Comparison of ENCODE assay signal across 25 cellular contexts in genomic region chr1:229953736-229954326, GRCh38.
A peak's percentile ranks its signal among the peaks of the same experiment; 100 is the strongest.
DNase-seq lines count a peak whose midpoint lies in the region; ATAC-seq and FAIRE-seq lines count a peak whose summit lies in the region.
"Had no signal": no experiment of that assay in that cellular context is flagged by ENCODE, and none has a peak within 500 bp of the region (broad histone marks: within the 10 kb centered on the region; RNA-seq: fewer than 3 reads in every experiment).

No MANE protein-coding gene starts in this region.

- peaks cover 7% of the 10 kb centered on the region for H3K36me3 Mint-ChIP-seq in activated naive CD4-positive, alpha-beta T cell treated with anti-CD3 and anti-CD28 coated beads, Interleukin-2, amount 10 ng/mL, durations not matched to agents 7 days and 5 days
- H3K36me3 Mint-ChIP-seq in activated naive CD4-positive, alpha-beta T cell treated with anti-CD3 and anti-CD28 coated beads, Interleukin-2, amount 50 U/mL, for 72 hours = peaks cover 4 to 7% of the 10 kb centered on the region in 2 donors
- H3K36me3 Mint-ChIP-seq: brain had no signal

- ATAC-seq in activated naive CD4-positive, alpha-beta T cell treated with anti-CD3 and anti-CD28 coated beads, Interleukin-2, amount 50 U/mL, for 72 hours = no peak
- ATAC-seq in HG03108 (IDR thresholded peaks at IDR 0.05; ENCODE audit: unreplicated experiment) = no peak
- ATAC-seq: A549; activated CD4-positive, alpha-beta T cell treated with anti-CD3 and anti-CD28 coated beads for 36 hours; right cardiac atrium had no signal

- H3K27ac ChIP-seq in small intestine (ENCODE audit: low read depth in 1 of 2, low read length in 1 of 2) (no peak overlapping the region), Karpas-422 (ENCODE audit: low read length) (no peak overlapping the region)
- H3K27ac ChIP-seq: A549, HL-60, SJSA1, transverse colon had no signal

- no peaks in the 10 kb centered on the region for H4K20me1 ChIP-seq in Karpas-422 (ENCODE audit: insufficient read depth, low read depth, low read length)

- H3K9ac ChIP-seq in Karpas-422 (ENCODE audit: low read length) = no peak overlapping the region

- no peak overlapping the region for H3K4me2 ChIP-seq in Karpas-422 (ENCODE audit: low read depth, low read length, poor library complexity, severe bottlenecking)
- H3K4me2 ChIP-seq: A549 had no signal

- 14 to 51% (median 24%) methylated on average over 1 of the region's 1 CpG for WGBS in small intestine, 3 donors

- CTCF ChIA-PET in activated naive CD4-positive, alpha-beta T cell treated with anti-CD3 and anti-CD28 coated beads, Interleukin-2, amount 10 ng/mL, durations not matched to agents 7 days and 5 days (lab: Charles Lee) = no interaction called here

- no peak for DNase-seq in activated naive CD4-positive, alpha-beta T cell treated with anti-CD3 and anti-CD28 coated beads, Interleukin-2, amount 10 ng/mL, durations not matched to agents 7 days and 5 days
- no peak for DNase-seq in activated naive CD4-positive, alpha-beta T cell treated with anti-CD3 and anti-CD28 coated beads, Interleukin-2, amount 50 U/mL, for 72 hours (ENCODE audit: low spot score in 2 of 2)
- DNase-seq in LoVo (ENCODE audit: low spot score) (peak; percentile 5), small intestine (peak; percentile 29), Karpas-422 (no peak), kidney glomerular epithelial cell (lab: John Stamatoyannopoulos, UW) (no peak)
- DNase-seq: activated CD4-positive, alpha-beta T cell treated with anti-CD3 and anti-CD28 coated beads for 36 hours; activated gamma-delta T cell; activated T-cell treated with anti-CD3 and anti-CD28 coated beads, Interleukin-2, amount 50 U/mL, for 1 hour; COR-L47; DMS79 treated with DMSO at 0.1 percent for 48 hours; HFFc6; NCI-H1092 treated with DMSO at 0.1 percent for 48 hours; NCI-H187 treated with DMSO at 0.1 percent for 48 hours; NCI-H2227 treated with DMSO at 0.1 percent for 48 hours; right cardiac atrium; stimulated activated CD4-positive, alpha-beta T cell treated with anti-CD3 and anti-CD28 coated beads, Interleukin-4, amount 100 ng/mL, for 1 hour; T-cell; transverse colon had no signal

- FAIRE-seq in colon (lab: Jason Lieb, UNC) (peak; percentile 83), small intestine (lab: Jason Lieb, UNC) (peak; percentile 71)
- FAIRE-seq: A549 had no signal

- H3K4me3 ChIP-seq in small intestine (ENCODE audit: low read depth in 1 of 2, low read length in 2 of 2) (no peak overlapping the region), Karpas-422 (ENCODE audit: low read length) (no peak overlapping the region)
- H3K4me3 ChIP-seq: A549, SJSA1, transverse colon had no signal

- H3K4me1 Mint-ChIP-seq in activated naive CD4-positive, alpha-beta T cell treated with anti-CD3 and anti-CD28 coated beads, Interleukin-2, amount 10 ng/mL, durations not matched to agents 7 days and 5 days = peaks cover 17% of the 10 kb centered on the region

- no peaks in the 10 kb centered on the region for H3K4me1 ChIP-seq in small intestine (ENCODE audit: control insufficient read depth in 2 of 2, insufficient read depth in 1 of 2, low read depth in 1 of 2, low read length in 1 of 2)
- H3K4me1 ChIP-seq in Karpas-422 (ENCODE audit: low read length) = no peaks in the 10 kb centered on the region
- H3K4me1 ChIP-seq: A549 had no signal

- no peaks in the 10 kb centered on the region for H3K27me3 ChIP-seq in small intestine (ENCODE audit: control insufficient read depth in 2 of 2, insufficient read depth in 2 of 2, low read length in 2 of 2)
- no peaks in the 10 kb centered on the region for H3K27me3 ChIP-seq in Karpas-422 (ENCODE audit: low read length)
- H3K27me3 ChIP-seq: SJSA1, transverse colon had no signal

- no peak overlapping the region for H2AFZ ChIP-seq in Karpas-422 (ENCODE audit: low read length)

- H3K9me3 ChIP-seq in small intestine (ENCODE audit: control insufficient read depth, low read depth) (no peaks in the 10 kb centered on the region), Karpas-422 (ENCODE audit: low read length) (no peaks in the 10 kb centered on the region)
- H3K9me3 ChIP-seq: SJSA1, transverse colon had no signal

- H3K27me3 Mint-ChIP-seq in activated naive CD4-positive, alpha-beta T cell treated with anti-CD3 and anti-CD28 coated beads, Interleukin-2, amount 10 ng/mL, durations not matched to agents 7 days and 5 days = peaks cover 4% of the 10 kb centered on the region

- H3K36me3 ChIP-seq in small intestine (ENCODE audit: control insufficient read depth in 2 of 2, insufficient read depth in 2 of 2, low read length in 2 of 2) (no peaks in the 10 kb centered on the region), Karpas-422 (ENCODE audit: insufficient read depth, low read length) (no peaks in the 10 kb centered on the region)
- H3K36me3 ChIP-seq: SJSA1, transverse colon had no signal

- H3K9me2 ChIP-seq in Karpas-422 (replicated peaks; ENCODE audit: insufficient read depth, low read length) = no peaks in the 10 kb centered on the region

- H3K9me3 Mint-ChIP-seq in activated naive CD4-positive, alpha-beta T cell treated with anti-CD3 and anti-CD28 coated beads, Interleukin-2, amount 10 ng/mL, durations not matched to agents 7 days and 5 days = peaks cover 5% of the 10 kb centered on the region
- peaks cover 5 to 22% of the 10 kb centered on the region in 2 donors for H3K9me3 Mint-ChIP-seq in activated naive CD4-positive, alpha-beta T cell treated with anti-CD3 and anti-CD28 coated beads, Interleukin-2, amount 50 U/mL, for 72 hours
- H3K9me3 Mint-ChIP-seq: HFFc6 had no signal

- no peaks in the 10 kb centered on the region for H3K79me2 ChIP-seq in Karpas-422 (ENCODE audit: low read length)

- H3K4me3 Mint-ChIP-seq in activated naive CD4-positive, alpha-beta T cell treated with anti-CD3 and anti-CD28 coated beads, Interleukin-2, amount 10 ng/mL, durations not matched to agents 7 days and 5 days = no peak overlapping the region
- H3K4me3 Mint-ChIP-seq: activated CD4-positive, alpha-beta T cell treated with anti-CD3 and anti-CD28 coated beads for 36 hours; brain; HFFc6 had no signal

- peak overlapping the region; percentile 38 for H3K27ac Mint-ChIP-seq in activated naive CD4-positive, alpha-beta T cell treated with anti-CD3 and anti-CD28 coated beads, Interleukin-2, amount 10 ng/mL, durations not matched to agents 7 days and 5 days
- H3K27ac Mint-ChIP-seq in activated naive CD4-positive, alpha-beta T cell treated with anti-CD3 and anti-CD28 coated beads, Interleukin-2, amount 50 U/mL, for 72 hours = no peak overlapping the region
- H3K27ac Mint-ChIP-seq: activated CD4-positive, alpha-beta T cell treated with anti-CD3 and anti-CD28 coated beads for 36 hours; brain; HFFc6 had no signal

Comparison
In these comparisons a context has a peak if more than half of its experiments do, and no peak if none do; other contexts are left out.
1. DNase-seq: peak in LoVo (single experiment) and small intestine (single experiment); none in activated naive CD4-positive, alpha-beta T cell treated with anti-CD3 and anti-CD28 coated beads, Interleukin-2, amount 10 ng/mL, durations not matched to agents 7 days and 5 days (single experiment), activated naive CD4-positive, alpha-beta T cell treated with anti-CD3 and anti-CD28 coated beads, Interleukin-2, amount 50 U/mL, for 72 hours (0 of 2), Karpas-422 (single experiment) and kidney glomerular epithelial cell (single experiment).